16 cellular contexts compared by ENCODE assay signal in genomic region chr6:82385961-82386360, GRCh38. TPM values are rescaled to one million over a fixed set of nuclear protein-coding genes. Genes with fewer than 3 reads are reported as not detected.
DNase-seq lines count a peak whose midpoint lies in the region; ATAC-seq and TF ChIP-seq lines count a peak whose summit lies in the region.
"Had no signal": no experiment of that assay in that cellular context is flagged by ENCODE, and none has a peak within 500 bp of the region (broad histone marks: within the 10 kb centered on the region; RNA-seq: fewer than 3 reads in every experiment).

No MANE protein-coding gene starts in this region.

- no peak overlapping the region for H4K5ac ChIP-seq in IMR-90 (ENCODE audit: low read depth, low read length)

- no TSS peak for BruUV-seq in IMR-90 (replicated peaks; lab: Mats Ljungman, UMichigan)

- dilution Hi-C loops in IMR-90 (cut with HindIII; ENCODE audit: low sequenced_read_pairs, unreplicated experiment): no loop called here

- H3K27ac ChIP-seq in IMR-90 (ENCODE audit: insufficient read depth, low read length): no peak overlapping the region
- no peak overlapping the region for H3K27ac ChIP-seq in endodermal cell (ENCODE audit: low read depth, low read length)
- H3K27ac ChIP-seq in transverse colon: no peak overlapping the region
- H3K27ac ChIP-seq: Peyer's patch had no signal

- no peaks in the 10 kb centered on the region for H3K36me3 ChIP-seq in IMR-90 (ENCODE audit: control insufficient read depth, insufficient read depth, low read length)
- H3K36me3 ChIP-seq in endodermal cell (ENCODE audit: control insufficient read depth, insufficient read depth, low read length): no peaks in the 10 kb centered on the region
- no peaks in the 10 kb centered on the region for H3K36me3 ChIP-seq in transverse colon
- H3K36me3 ChIP-seq: Peyer's patch had no signal

- TF ChIP-seq POLR2A in IMR-90 (IDR thresholded peaks at IDR 0.05; ENCODE audit: low read depth, low read length) (no peak), transverse colon (IDR thresholded peaks at IDR 0.05) (no peak)

- TF ChIP-seq RAD21 in IMR-90 (IDR thresholded peaks at IDR 0.05; ENCODE audit: low read length): no peak

- H3K4me3 ChIP-seq in IMR-90 (ENCODE audit: insufficient read depth, low read depth, low read length) (no peak overlapping the region), endodermal cell (ENCODE audit: low read length) (no peak overlapping the region), transverse colon (no peak overlapping the region)
- H3K4me3 ChIP-seq: Peyer's patch had no signal

- no peaks in the 10 kb centered on the region for H3K9me1 ChIP-seq in IMR-90 (ENCODE audit: insufficient read depth, low read length)

- no peak for ATAC-seq in IMR-90 (ENCODE audit: low read depth)
- no peak for ATAC-seq in left cardiac atrium
- ATAC-seq in stimulated activated naive CD8-positive, alpha-beta T cell treated with anti-CD3 and anti-CD28 coated beads, Interleukin-15, Interleukin-2, amounts not matched to agents 100 U/mL and 50 U/mL, for 24 hours: no peak

- no peaks in the 10 kb centered on the region for H3K9me3 ChIP-seq in IMR-90 (ENCODE audit: control insufficient read depth, insufficient read depth, low read length)
- no peaks in the 10 kb centered on the region for H3K9me3 ChIP-seq in endodermal cell (ENCODE audit: control insufficient read depth, low read length)
- H3K9me3 ChIP-seq in transverse colon: no peaks in the 10 kb centered on the region
- H3K9me3 ChIP-seq: Peyer's patch had no signal

- H3K4me2 ChIP-seq in IMR-90 (ENCODE audit: low read depth, low read length): no peak overlapping the region

- H3K27me3 ChIP-seq in IMR-90 (ENCODE audit: control insufficient read depth, insufficient read depth, low read length): no peaks in the 10 kb centered on the region
- no peaks in the 10 kb centered on the region for H3K27me3 ChIP-seq in endodermal cell (ENCODE audit: control insufficient read depth, insufficient read depth, low read length, poor library complexity, severe bottlenecking)
- no peaks in the 10 kb centered on the region for H3K27me3 ChIP-seq in transverse colon
- H3K27me3 ChIP-seq: Peyer's patch had no signal

- in situ Hi-C loops in IMR-90 (cut with MboI; ENCODE audit: low sequenced_read_pairs): no loop called here
- in situ Hi-C loops in transverse colon (cut with MboI; ENCODE audit: low pct_ligation_motif_present in 1 of 4, low pct_unique_long_range_greater_than_20kb in 1 of 4, low sequenced_read_pairs in 3 of 4): no loop called here

- H3K27ac Mint-ChIP-seq in endodermal cell: peak overlapping the region; percentile 12
- H3K27ac Mint-ChIP-seq: CD4-positive, alpha-beta T cell; HFFc6 had no signal

- no peak overlapping the region for H4K8ac ChIP-seq in IMR-90 (ENCODE audit: low read depth in 2 of 2, low read length in 2 of 2)

- no peak for TF ChIP-seq EP300 in transverse colon (IDR thresholded peaks at IDR 0.05; ENCODE audit: low read depth)

- H2BK120ac ChIP-seq in IMR-90 (ENCODE audit: low read depth, low read length): no peak overlapping the region

- no peak overlapping the region for H2BK20ac ChIP-seq in IMR-90 (ENCODE audit: low read depth, low read length)

- no peaks in the 10 kb centered on the region for H3K9me3 Mint-ChIP-seq in endodermal cell
- H3K9me3 Mint-ChIP-seq: CD4-positive, alpha-beta T cell; HFFc6 had no signal

- peak overlapping the region; percentile 5; the same call in 1 of the 3 replicates for H2BK15ac ChIP-seq in IMR-90 (ENCODE audit: low read depth, low read length)

- no peak overlapping the region for H3K4ac ChIP-seq in IMR-90 (ENCODE audit: low read depth, low read length)

- H3K27me3 Mint-ChIP-seq in endodermal cell (ENCODE audit: insufficient read depth): no peaks in the 10 kb centered on the region

- H3K79me1 ChIP-seq in IMR-90 (ENCODE audit: low read depth in 1 of 2, low read length in 2 of 2): peaks cover 3 to 8% of the 10 kb centered on the region in 2 experiments; a peak in 2 of 4 replicates

- no peak overlapping the region for H4K91ac ChIP-seq in IMR-90 (ENCODE audit: insufficient read depth, low read depth, low read length)

- H2AK5ac ChIP-seq in IMR-90 (ENCODE audit: low read depth, low read length): no peak overlapping the region

- intact Hi-C loops in IMR-90 (cut with micrococcal nuclease) (no loop called here), transverse colon (cut with DNase I; ENCODE audit: low total_unique reads) (no loop called here), left cardiac atrium (cut with DNase I) (no loop called here)

- no peak overlapping the region for H2AFZ ChIP-seq in IMR-90 (replicated peaks; ENCODE audit: low read length, poor library complexity)

- H3K23ac ChIP-seq in IMR-90 (ENCODE audit: low read depth, low read length): no peak overlapping the region

- H4K20me1 ChIP-seq in IMR-90 (ENCODE audit: insufficient read depth, low read length): no peaks in the 10 kb centered on the region

- peaks cover 4% of the 10 kb centered on the region; the same call in 1 of the 2 replicates for H3K4me1 ChIP-seq in IMR-90 (ENCODE audit: control insufficient read depth, insufficient read depth, low read length)
- H3K4me1 ChIP-seq in endodermal cell (ENCODE audit: control insufficient read depth, insufficient read depth, low read length): peaks cover 11% of the 10 kb centered on the region
- no peaks in the 10 kb centered on the region for H3K4me1 ChIP-seq in transverse colon
- H3K4me1 ChIP-seq: Peyer's patch had no signal

- no peak overlapping the region for H3K56ac ChIP-seq in IMR-90 (ENCODE audit: extremely low read depth, insufficient read depth, low read length)

- no CpG with 5 or more reads among the region's 2 CpGs for WGBS in IMR-90 (ENCODE audit: extremely low coverage in 2 of 2, insufficient read length in 1 of 2), 2 experiments
- WGBS in endodermal cell (ENCODE audit: insufficient coverage in 1 of 2, insufficient read length in 1 of 2), 2 experiments: 88 to 100% methylated on average over 2 of the region's 2 CpGs
- WGBS in transverse colon (ENCODE audit: low coverage in 1 of 2), 2 donors: 69% methylated on average over 2 of the region's 2 CpGs

- H3K36me3 Mint-ChIP-seq in endodermal cell (ENCODE audit: low read depth): no peaks in the 10 kb centered on the region

- no peak overlapping the region for H2BK5ac ChIP-seq in IMR-90 (ENCODE audit: low read depth, low read length, poor library complexity, severe bottlenecking)

- peaks cover 31% of the 10 kb centered on the region for H3K4me1 Mint-ChIP-seq in endodermal cell

- POLR2A ChIA-PET in IMR-90 (lab: Charles Lee; ENCODE audit: unreplicated experiment): no interaction called here

- DNase-seq in COR-L47 (lab: John Stamatoyannopoulos, UW): peak; percentile 89
- DNase-seq in IMR-90: no peak
- DNase-seq in NCI-H345 (lab: John Stamatoyannopoulos, UW): peak; percentile 92
- DNase-seq in endodermal cell: no peak
- DNase-seq in transverse colon: no peak
- DNase-seq in left cardiac atrium: no peak
- DNase-seq in RKO (ENCODE audit: low spot score): no peak
- no peak for DNase-seq in stimulated activated naive CD8-positive, alpha-beta T cell treated with anti-CD3 and anti-CD28 coated beads, Interleukin-15, Interleukin-2, amounts not matched to agents 100 U/mL and 50 U/mL, for 24 hours
- DNase-seq: activated CD4-positive, alpha-beta T cell treated with anti-CD3 and anti-CD28 coated beads, Interleukin-2, amount 50 U/mL, for 4 hours; activated naive CD4-positive, alpha-beta T cell treated with anti-CD3 and anti-CD28 coated beads, Interleukin-2, amount 50 U/mL, for 16 hours; CD4-positive, alpha-beta T cell; foreskin fibroblast; HFFc6; Peyer's patch; stimulated activated CD4-positive, alpha-beta T cell treated with anti-CD3 and anti-CD28 coated beads, Interleukin-4, amount 100 ng/mL, for 1 hour; SW 1271 had no signal

- H3K18ac ChIP-seq in IMR-90 (ENCODE audit: low read depth, low read length): peak overlapping the region; percentile 51; the same call in 1 of the 2 replicates

- H3K9ac ChIP-seq in IMR-90 (ENCODE audit: low read depth, low read length) (no peak overlapping the region), endodermal cell (ENCODE audit: extremely low read depth, low read length, poor library complexity, severe bottlenecking) (no peak overlapping the region)

- no peak overlapping the region for H3K4me3 Mint-ChIP-seq in endodermal cell
- H3K4me3 Mint-ChIP-seq: CD4-positive, alpha-beta T cell; HFFc6 had no signal

- H2AK9ac ChIP-seq in IMR-90 (replicated peaks; ENCODE audit: low read depth, low read length, poor library complexity): no peak overlapping the region

- CTCF ChIA-PET in IMR-90 (lab: Yijun Ruan, JAX): no interaction called here

- H3K14ac ChIP-seq in IMR-90 (replicated peaks; ENCODE audit: low read depth, low read length): no peak overlapping the region

- TF ChIP-seq CTCF in IMR-90 (conservative IDR thresholded peaks at IDR 0.05; ENCODE audit: low read depth, low read length): no peak
- TF ChIP-seq CTCF in endodermal cell (conservative IDR thresholded peaks at IDR 0.05): no peak
- no peak for TF ChIP-seq CTCF in transverse colon (IDR thresholded peaks at IDR 0.05)

TF ChIP-seq in IMR-90, 13 proteins besides CTCF, POLR2A, EP300 and RAD21 (continues in another document):
- TF ChIP-seq MAZ (IDR thresholded peaks at IDR 0.05; ENCODE audit: borderline replicate concordance, low read depth, low read length): no peak
- no peak for TF ChIP-seq FOS (IDR thresholded peaks at IDR 0.05; ENCODE audit: low read depth, low read length)
- TF ChIP-seq RFX5 (IDR thresholded peaks at IDR 0.05; ENCODE audit: low read depth, low read length): no peak
- no peak for TF ChIP-seq ELK1 (IDR thresholded peaks at IDR 0.05; ENCODE audit: borderline replicate concordance, low read depth, low read length)
- no peak for TF ChIP-seq MXI1 (IDR thresholded peaks at IDR 0.05; ENCODE audit: borderline replicate concordance, low read depth, low read length)
- TF ChIP-seq RCOR1 (IDR thresholded peaks at IDR 0.05; ENCODE audit: insufficient replicate concordance, low read length): no peak
- TF ChIP-seq NFE2L2 (IDR thresholded peaks at IDR 0.05; ENCODE audit: low read depth, low read length): no peak

RNA-seq across cellular contexts. Expression of gene TPBG, which starts 22.3 kb away (rescaled TPM):
- total RNA-seq in IMR-90 (2012; rRNA removed): 19.7 and 20.0 TPM in 2 replicates
- 71.7 and 75.6 TPM in 2 replicates for polyA plus RNA-seq in IMR-90 (2012; rRNA removed)
- polyA plus RNA-seq in IMR-90 (2012; cell fraction: cytosol; rRNA removed): 33.6 and 78.1 TPM in 2 replicates
- 167 and 172 TPM in 2 replicates for polyA plus RNA-seq in IMR-90 (2012; cell fraction: nucleus; rRNA removed; ENCODE audit: low replicate concordance)
- total RNA-seq in endodermal cell: 10 to 100 TPM; 34.0 to 39.1 TPM
- 207 TPM for polyA plus RNA-seq in endodermal cell (2013, experiment 1 of 2)
- polyA plus RNA-seq in endodermal cell (2013, experiment 2 of 2): 174 TPM
- total RNA-seq in transverse colon: 10 to 100 TPM; 13.4 to 23.6 (median 19.3) TPM
- total RNA-seq in left cardiac atrium: 1 to 10 TPM; 5.3 to 9.8 TPM

Comparison
In these comparisons a context has a peak if more than half of its experiments do, and no peak if none do; other contexts are left out.
1. DNase-seq: peak in COR-L47 (single experiment) and NCI-H345 (single experiment); none in IMR-90 (single experiment), endodermal cell (single experiment), transverse colon (single experiment), left cardiac atrium (single experiment), RKO (single experiment) and stimulated activated naive CD8-positive, alpha-beta T cell treated with anti-CD3 and anti-CD28 coated beads, Interleukin-15, Interleukin-2, amounts not matched to agents 100 U/mL and 50 U/mL, for 24 hours (single experiment).